ENCODE assay signal across 9 cellular contexts in genomic region chr1:55211909-55212308, GRCh38. TPM values are rescaled to one million over a fixed set of nuclear protein-coding genes. Genes with fewer than 3 reads are reported as not detected.
DNase-seq lines count a peak whose midpoint lies in the region; ATAC-seq, FAIRE-seq and TF ChIP-seq lines count a peak whose summit lies in the region.
"Had no signal": no experiment of that assay in that cellular context is flagged by ENCODE, and none has a peak within 500 bp of the region (broad histone marks: within the 10 kb centered on the region; RNA-seq: fewer than 3 reads in every experiment).

No MANE protein-coding gene starts in this region.

- H3K4me3 Mint-ChIP-seq in activated naive CD8-positive, alpha-beta T cell treated with anti-CD3 and anti-CD28 coated beads, Interleukin-2, amount 50 U/mL, for 24 hours = peak overlapping the region; percentile 94

- H3K36me3 ChIP-seq in small intestine (ENCODE audit: control insufficient read depth in 2 of 2, insufficient read depth in 2 of 2, low read length in 2 of 2) = peaks cover 0 to 1% of the 10 kb centered on the region in 2 donors
- peaks cover 0 to under 1% (median 0%) of the 10 kb centered on the region in 3 donors for H3K36me3 ChIP-seq in esophagus squamous epithelium

- WGBS in small intestine, 3 donors = 6 to 38% (median 18%) methylated on average over 3 of the region's 3 CpGs
- WGBS in esophagus squamous epithelium, 2 donors = 63 to 66% methylated on average over 3 of the region's 3 CpGs

- no peak for FAIRE-seq in small intestine (lab: Jason Lieb, UNC)

- H3K4me3 ChIP-seq in small intestine (ENCODE audit: low read depth in 1 of 2, low read length in 2 of 2) (peak overlapping the region in 1 of 2 donors; percentile 95), esophagus squamous epithelium (peak overlapping the region in 2 of 4 donors; percentile 69 to 96)

- H3K9me3 ChIP-seq in small intestine (ENCODE audit: control insufficient read depth, low read depth) = no peaks in the 10 kb centered on the region
- no peaks in the 10 kb centered on the region for H3K9me3 ChIP-seq in esophagus squamous epithelium

- H3K9me3 Mint-ChIP-seq in activated naive CD8-positive, alpha-beta T cell treated with anti-CD3 and anti-CD28 coated beads, Interleukin-2, amount 50 U/mL, for 24 hours = no peaks in the 10 kb centered on the region

- peaks cover 23% of the 10 kb centered on the region for H3K36me3 Mint-ChIP-seq in activated naive CD8-positive, alpha-beta T cell treated with anti-CD3 and anti-CD28 coated beads, Interleukin-2, amount 50 U/mL, for 24 hours (ENCODE audit: low read depth)

- H3K27ac Mint-ChIP-seq in activated naive CD8-positive, alpha-beta T cell treated with anti-CD3 and anti-CD28 coated beads, Interleukin-2, amount 50 U/mL, for 24 hours = peak overlapping the region; percentile 91

- intact Hi-C loops in esophagus squamous epithelium (cut with DNase I) = no loop called here

- peaks cover 73% of the 10 kb centered on the region for H3K4me1 Mint-ChIP-seq in activated naive CD8-positive, alpha-beta T cell treated with anti-CD3 and anti-CD28 coated beads, Interleukin-2, amount 50 U/mL, for 24 hours

- H3K27ac ChIP-seq in small intestine (ENCODE audit: low read depth in 1 of 2, low read length in 1 of 2) (no peak overlapping the region), esophagus squamous epithelium (peak overlapping the region in 2 of 4 donors; percentile 93 to 94)
- H3K27ac ChIP-seq: 22Rv1 had no signal

- no peaks in the 10 kb centered on the region for H3K27me3 ChIP-seq in small intestine (ENCODE audit: control insufficient read depth in 2 of 2, insufficient read depth in 2 of 2, low read length in 2 of 2)
- no peaks in the 10 kb centered on the region for H3K27me3 ChIP-seq in esophagus squamous epithelium

- H3K27me3 Mint-ChIP-seq in activated naive CD8-positive, alpha-beta T cell treated with anti-CD3 and anti-CD28 coated beads, Interleukin-2, amount 50 U/mL, for 24 hours = peaks cover 2% of the 10 kb centered on the region

- TF ChIP-seq POLR2A in esophagus squamous epithelium (IDR thresholded peaks at IDR 0.05) = no peak

- no peak for TF ChIP-seq CTCF in esophagus squamous epithelium (IDR thresholded peaks at IDR 0.05)

- DNase-seq in NOMO-1 (lab: John Stamatoyannopoulos, UW; ENCODE audit: unreplicated experiment in 2 of 2) (peak; percentile 65 to 68), NOMO-1 treated with dmso at 0.1 percent for 144 hours (lab: John Stamatoyannopoulos, UW; ENCODE audit: unreplicated experiment) (no peak), small intestine (peak; percentile 15), HuH-7.5 (ENCODE audit: low spot score) (no peak), esophagus squamous epithelium (lab: John Stamatoyannopoulos, UW) (no peak)
- DNase-seq in activated naive CD8-positive, alpha-beta T cell treated with anti-CD3 and anti-CD28 coated beads, Interleukin-2, amount 50 U/mL, for 24 hours = no peak
- DNase-seq in activated effector memory CD4-positive, alpha-beta T cell treated with anti-CD3 and anti-CD28 coated beads, Interleukin-2, amount 50 U/mL, for 16 hours = no peak

- ATAC-seq in HG03432 (IDR thresholded peaks at IDR 0.05; ENCODE audit: unreplicated experiment) = peak; percentile 25
- no peak for ATAC-seq in activated naive CD8-positive, alpha-beta T cell treated with anti-CD3 and anti-CD28 coated beads, Interleukin-2, amount 50 U/mL, for 24 hours

- H3K4me1 ChIP-seq in small intestine (ENCODE audit: control insufficient read depth in 2 of 2, insufficient read depth in 1 of 2, low read depth in 1 of 2, low read length in 1 of 2) (peaks cover 3 to 23% of the 10 kb centered on the region in 2 donors), esophagus squamous epithelium (peaks cover 11 to 83% (median 21%) of the 10 kb centered on the region in 3 donors)

RNA-seq across cellular contexts. Expression of gene USP24, which starts 3.3 kb away (rescaled TPM):
- polyA plus RNA-seq in small intestine = 10 to 100 TPM in 2 of 3 donors, 1 to 10 TPM in 1; 7.3 to 11.4 (median 11.1) TPM
- 10 to 100 TPM; 21.8 to 47.1 (median 28.1) TPM for total RNA-seq in esophagus squamous epithelium

Comparison
In these comparisons a context has a peak if more than half of its experiments do, and no peak if none do; other contexts are left out.
1. DNase-seq: peak in NOMO-1 (2 of 2) and small intestine (single experiment); none in NOMO-1 treated with dmso at 0.1 percent for 144 hours (single experiment), activated naive CD8-positive, alpha-beta T cell treated with anti-CD3 and anti-CD28 coated beads, Interleukin-2, amount 50 U/mL, for 24 hours (single experiment), activated effector memory CD4-positive, alpha-beta T cell treated with anti-CD3 and anti-CD28 coated beads, Interleukin-2, amount 50 U/mL, for 16 hours (single experiment), HuH-7.5 (single experiment) and esophagus squamous epithelium (single experiment).